In genomic region chrX:17291141-17291900, GRCh38 we compare ENCODE assay signal across 1 cellular context.
TF ChIP-seq lines count a peak whose summit lies in the region.

No MANE protein-coding gene starts in this region.

TF ChIP-seq in A549, 52 proteins besides CTCF, POLR2A, EP300 and RAD21 (continued from another document):
- TF ChIP-seq HMGXB4 (CRISPR knock-in tag; IDR thresholded peaks at IDR 0.05; ENCODE audit: borderline replicate concordance) = no peak
TF ChIP-seq in A549: peak in this region for 0.
